1 cellular context compared by ENCODE assay signal in the genomic region with DNA sequence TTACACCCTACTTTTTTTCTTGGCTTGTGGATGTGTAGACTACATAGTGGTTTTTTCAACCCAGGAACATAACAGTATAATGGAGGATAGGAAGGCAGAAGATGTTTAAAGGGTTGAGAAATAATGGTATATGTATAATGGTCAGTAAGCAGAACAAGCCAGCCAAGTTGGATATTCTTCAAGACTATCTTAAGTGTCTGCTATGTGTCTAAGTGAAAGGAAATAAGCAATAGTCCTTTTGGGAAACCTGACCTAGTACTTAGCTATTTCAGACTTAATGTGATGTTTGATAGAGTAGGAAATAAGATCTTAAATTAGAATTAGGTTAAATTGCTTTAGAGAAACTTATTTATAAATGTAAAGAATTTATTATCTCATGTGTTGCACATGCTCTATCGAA.
TF ChIP-seq lines count a peak whose summit lies in the region.

No MANE protein-coding gene starts in this region.

TF ChIP-seq in GM12878, 131 proteins besides CTCF, POLR2A, EP300 and RAD21 (continued from another document):
- TF ChIP-seq, protein P1, sequence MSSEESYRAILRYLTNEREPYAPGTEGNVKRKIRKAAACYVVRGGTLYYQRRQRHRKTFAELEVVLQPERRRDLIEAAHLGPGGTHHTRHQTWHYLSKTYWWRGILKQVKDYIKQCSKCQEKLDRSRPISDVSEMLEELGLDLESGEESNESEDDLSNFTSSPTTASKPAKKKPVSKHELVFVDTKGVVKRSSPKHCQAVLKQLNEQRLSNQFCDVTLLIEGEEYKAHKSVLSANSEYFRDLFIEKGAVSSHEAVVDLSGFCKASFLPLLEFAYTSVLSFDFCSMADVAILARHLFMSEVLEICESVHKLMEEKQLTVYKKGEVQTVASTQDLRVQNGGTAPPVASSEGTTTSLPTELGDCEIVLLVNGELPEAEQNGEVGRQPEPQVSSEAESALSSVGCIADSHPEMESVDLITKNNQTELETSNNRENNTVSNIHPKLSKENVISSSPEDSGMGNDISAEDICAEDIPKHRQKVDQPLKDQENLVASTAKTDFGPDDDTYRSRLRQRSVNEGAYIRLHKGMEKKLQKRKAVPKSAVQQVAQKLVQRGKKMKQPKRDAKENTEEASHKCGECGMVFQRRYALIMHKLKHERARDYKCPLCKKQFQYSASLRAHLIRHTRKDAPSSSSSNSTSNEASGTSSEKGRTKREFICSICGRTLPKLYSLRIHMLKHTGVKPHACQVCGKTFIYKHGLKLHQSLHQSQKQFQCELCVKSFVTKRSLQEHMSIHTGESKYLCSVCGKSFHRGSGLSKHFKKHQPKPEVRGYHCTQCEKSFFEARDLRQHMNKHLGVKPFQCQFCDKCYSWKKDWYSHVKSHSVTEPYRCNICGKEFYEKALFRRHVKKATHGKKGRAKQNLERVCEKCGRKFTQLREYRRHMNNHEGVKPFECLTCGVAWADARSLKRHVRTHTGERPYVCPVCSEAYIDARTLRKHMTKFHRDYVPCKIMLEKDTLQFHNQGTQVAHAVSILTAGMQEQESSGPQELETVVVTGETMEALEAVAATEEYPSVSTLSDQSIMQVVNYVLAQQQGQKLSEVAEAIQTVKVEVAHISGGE (CRISPR knock-in tag; IDR thresholded peaks at IDR 0.05): no peak
- TF ChIP-seq E2F8 (IDR thresholded peaks at IDR 0.05; ENCODE audit: low read depth, partially characterized antibody) (no peak), HDGF (IDR thresholded peaks at IDR 0.05) (no peak), FOXK2 (IDR thresholded peaks at IDR 0.05) (no peak), MTA2 (IDR thresholded peaks at IDR 0.05; ENCODE audit: low read depth) (no peak), WRNIP1 (IDR thresholded peaks at IDR 0.05; ENCODE audit: borderline replicate concordance, low read depth, low read length) (no peak), TCF7 (IDR thresholded peaks at IDR 0.05; ENCODE audit: borderline replicate concordance) (no peak), ZBED1 (IDR thresholded peaks at IDR 0.05; ENCODE audit: borderline replicate concordance) (no peak), NR2C1 (IDR thresholded peaks at IDR 0.05) (no peak), CUX1 (IDR thresholded peaks at IDR 0.05; ENCODE audit: insufficient replicate concordance, low read depth, low read length) (no peak), HDAC6 (IDR thresholded peaks at IDR 0.05; ENCODE audit: unreplicated experiment) (no peak), HDAC2 (IDR thresholded peaks at IDR 0.05) (no peak), SUZ12 (IDR thresholded peaks at IDR 0.05; ENCODE audit: unreplicated experiment) (no peak), ZNF207 (IDR thresholded peaks at IDR 0.05; ENCODE audit: borderline replicate concordance) (no peak)
- TF ChIP-seq, protein P2, sequence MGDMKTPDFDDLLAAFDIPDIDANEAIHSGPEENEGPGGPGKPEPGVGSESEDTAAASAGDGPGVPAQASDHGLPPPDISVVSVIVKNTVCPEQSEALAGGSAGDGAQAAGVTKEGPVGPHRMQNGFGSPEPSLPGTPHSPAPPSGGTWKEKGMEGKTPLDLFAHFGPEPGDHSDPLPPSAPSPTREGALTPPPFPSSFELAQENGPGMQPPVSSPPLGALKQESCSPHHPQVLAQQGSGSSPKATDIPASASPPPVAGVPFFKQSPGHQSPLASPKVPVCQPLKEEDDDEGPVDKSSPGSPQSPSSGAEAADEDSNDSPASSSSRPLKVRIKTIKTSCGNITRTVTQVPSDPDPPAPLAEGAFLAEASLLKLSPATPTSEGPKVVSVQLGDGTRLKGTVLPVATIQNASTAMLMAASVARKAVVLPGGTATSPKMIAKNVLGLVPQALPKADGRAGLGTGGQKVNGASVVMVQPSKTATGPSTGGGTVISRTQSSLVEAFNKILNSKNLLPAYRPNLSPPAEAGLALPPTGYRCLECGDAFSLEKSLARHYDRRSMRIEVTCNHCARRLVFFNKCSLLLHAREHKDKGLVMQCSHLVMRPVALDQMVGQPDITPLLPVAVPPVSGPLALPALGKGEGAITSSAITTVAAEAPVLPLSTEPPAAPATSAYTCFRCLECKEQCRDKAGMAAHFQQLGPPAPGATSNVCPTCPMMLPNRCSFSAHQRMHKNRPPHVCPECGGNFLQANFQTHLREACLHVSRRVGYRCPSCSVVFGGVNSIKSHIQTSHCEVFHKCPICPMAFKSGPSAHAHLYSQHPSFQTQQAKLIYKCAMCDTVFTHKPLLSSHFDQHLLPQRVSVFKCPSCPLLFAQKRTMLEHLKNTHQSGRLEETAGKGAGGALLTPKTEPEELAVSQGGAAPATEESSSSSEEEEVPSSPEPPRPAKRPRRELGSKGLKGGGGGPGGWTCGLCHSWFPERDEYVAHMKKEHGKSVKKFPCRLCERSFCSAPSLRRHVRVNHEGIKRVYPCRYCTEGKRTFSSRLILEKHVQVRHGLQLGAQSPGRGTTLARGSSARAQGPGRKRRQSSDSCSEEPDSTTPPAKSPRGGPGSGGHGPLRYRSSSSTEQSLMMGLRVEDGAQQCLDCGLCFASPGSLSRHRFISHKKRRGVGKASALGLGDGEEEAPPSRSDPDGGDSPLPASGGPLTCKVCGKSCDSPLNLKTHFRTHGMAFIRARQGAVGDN (IDR thresholded peaks at IDR 0.05): no peak
